9 cellular contexts compared by ENCODE assay signal in the genomic region with DNA sequence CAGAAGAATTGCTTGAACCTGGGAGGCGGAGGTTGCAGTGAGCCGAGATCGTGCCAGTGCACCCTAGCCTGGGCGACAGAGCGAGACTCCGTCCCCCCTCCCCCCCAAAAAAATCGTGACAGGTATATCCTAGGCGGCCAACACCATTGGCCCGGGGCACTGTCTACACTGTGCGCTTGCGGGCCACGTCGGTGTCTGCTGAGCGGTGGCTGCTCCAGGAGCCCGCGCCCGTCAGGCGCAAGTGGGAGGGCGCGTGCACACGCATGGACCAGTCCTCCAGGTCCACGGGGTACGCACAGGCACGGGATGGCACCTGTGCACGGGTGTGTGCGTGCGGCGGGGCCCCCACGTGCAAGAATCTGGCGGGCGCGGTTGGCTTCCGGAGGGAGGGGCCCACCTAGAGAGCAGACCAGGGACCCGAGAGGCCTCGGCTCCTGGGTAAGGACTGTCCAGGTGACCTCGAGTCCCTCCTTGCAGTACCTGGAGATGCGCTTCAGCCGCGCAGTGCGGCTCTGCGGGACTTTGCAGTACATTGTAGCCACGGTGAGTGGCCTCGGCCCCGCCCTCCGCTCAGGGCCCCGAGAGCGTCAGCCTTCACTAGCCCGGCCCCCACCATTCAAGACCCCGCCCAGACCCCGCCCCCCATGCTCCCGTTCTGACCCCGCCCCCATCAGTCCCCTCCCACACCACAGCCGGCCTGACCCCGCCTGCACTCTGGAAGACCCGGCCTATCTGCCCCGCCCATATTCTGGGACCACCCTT.
DNase-seq lines count a peak whose midpoint lies in the region; ATAC-seq and TF ChIP-seq lines count a peak whose summit lies in the region.
"Had no signal": no experiment of that assay in that cellular context is flagged by ENCODE, and none has a peak within 500 bp of the region (broad histone marks: within the 10 kb centered on the region; RNA-seq: fewer than 3 reads in every experiment).

No MANE protein-coding gene starts in this region.

- ATAC-seq in GM18867 (IDR thresholded peaks at IDR 0.05; ENCODE audit: unreplicated experiment) (no peak), HG03432 (IDR thresholded peaks at IDR 0.05; ENCODE audit: unreplicated experiment) (no peak)

- no peaks in the 10 kb centered on the region for H3K9me2 ChIP-seq in DOHH2 (replicated peaks; ENCODE audit: control insufficient read depth, low read length)

- no peak for TF ChIP-seq CTCF in DOHH2 (IDR thresholded peaks at IDR 0.05; ENCODE audit: low read depth, low read length, poor library complexity, severe bottlenecking)

- no peaks in the 10 kb centered on the region for H3F3A ChIP-seq in DOHH2 (ENCODE audit: control insufficient read depth, insufficient read depth)

- H3K27me3 ChIP-seq in DOHH2 (ENCODE audit: control insufficient read depth, low read length): peaks cover 16% of the 10 kb centered on the region

- H3K4me2 ChIP-seq in DOHH2 (ENCODE audit: low read length): peak overlapping the region; percentile 94

- H3K4me1 ChIP-seq in DOHH2 (ENCODE audit: control insufficient read depth, low read length): peaks cover 20% of the 10 kb centered on the region

- no peaks in the 10 kb centered on the region for H4K20me1 ChIP-seq in DOHH2 (ENCODE audit: control insufficient read depth, insufficient read depth, low read depth, low read length)

- DNase-seq in MV-4-11 (lab: John Stamatoyannopoulos, UW): peak; percentile 34
- peak; percentile 83 for DNase-seq in activated CD4-positive, alpha-beta T cell treated with anti-CD3 and anti-CD28 coated beads for 48 hours
- DNase-seq in effector CD4-positive, alpha-beta T cell: peak; percentile 47
- DNase-seq in HuH-7.5 (ENCODE audit: low spot score): no peak

- H3K36me3 ChIP-seq in DOHH2 (ENCODE audit: control insufficient read depth, low read length): no peaks in the 10 kb centered on the region

- peak overlapping the region; percentile 73 for H3K4me3 ChIP-seq in DOHH2 (ENCODE audit: low read length)
- H3K4me3 ChIP-seq in skin epidermis: peak overlapping the region in 5 of 7 experiments; percentile 3 to 32 (median 25)

- H3K27ac ChIP-seq in DOHH2 (ENCODE audit: low read depth, low read length): no peak overlapping the region
- H3K27ac ChIP-seq in skin epidermis: no peak overlapping the region
- H3K27ac ChIP-seq: HL-60 had no signal

- H3K9me3 ChIP-seq in DOHH2 (ENCODE audit: control insufficient read depth, insufficient read depth, low read length): no peaks in the 10 kb centered on the region

- H3K79me2 ChIP-seq in DOHH2 (ENCODE audit: control insufficient read depth, low read length): no peaks in the 10 kb centered on the region
